In the genomic region with DNA sequence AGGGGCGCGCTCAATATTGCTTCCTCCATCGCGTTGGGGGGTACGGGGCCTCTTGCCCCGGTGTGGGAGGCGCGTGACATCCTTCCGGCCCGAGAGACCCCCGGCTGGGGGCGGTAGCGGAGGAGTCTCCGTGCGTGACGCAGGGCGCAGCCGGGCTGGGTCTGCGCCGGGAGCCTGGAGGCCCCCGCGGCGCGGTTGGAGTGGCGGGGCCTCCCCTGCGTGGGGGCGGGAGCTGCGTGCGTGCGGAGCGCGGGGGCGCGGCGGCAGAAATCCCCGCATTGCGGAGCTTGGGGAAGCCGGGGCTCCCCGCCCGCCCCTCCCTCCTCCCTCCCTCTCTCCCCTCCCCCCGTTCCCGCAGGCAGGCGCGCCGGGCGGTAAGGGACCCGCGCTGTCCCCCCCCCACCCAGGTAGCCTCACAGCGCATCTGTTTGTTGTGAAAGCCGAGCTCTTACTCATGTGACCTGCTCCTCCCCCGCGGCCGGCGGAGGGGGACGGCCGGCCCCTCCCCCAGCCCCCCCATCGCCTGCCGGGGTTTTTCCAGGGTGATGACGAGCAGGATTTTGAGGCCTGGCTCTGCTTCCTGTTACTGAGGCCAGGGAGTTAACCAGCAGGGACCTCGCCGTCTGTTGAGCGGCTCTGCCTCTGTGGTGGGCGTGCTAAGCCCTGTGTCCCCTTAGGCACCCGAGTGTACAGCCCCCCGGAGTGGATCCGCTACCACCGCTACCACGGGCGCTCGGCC, we compare ENCODE assay signal across 8 cellular contexts. TPM values are rescaled to one million over a fixed set of nuclear protein-coding genes. Genes with fewer than 3 reads are reported as not detected.
DNase-seq lines count a peak whose midpoint lies in the region; ATAC-seq lines count a peak whose summit lies in the region.

No MANE protein-coding gene starts in this region.

- DNase-seq in NCI-H2029 (lab: John Stamatoyannopoulos, UW) (peak; percentile 63), NCI-H2029 treated with DMSO at 0.1 percent for 48 hours (lab: John Stamatoyannopoulos, UW) (no peak), NCI-H2227 treated with DMSO at 0.1 percent for 48 hours (lab: John Stamatoyannopoulos, UW) (peak; percentile 19)
- DNase-seq in activated CD4-positive, alpha-beta T cell treated with anti-CD3 and anti-CD28 coated beads, Interleukin-2, amount 10 ng/mL, durations not matched to agents 7 days and 5 days, result peak; percentile 65
- DNase-seq in stimulated activated CD4-positive, alpha-beta T cell treated with anti-CD3 and anti-CD28 coated beads, Interleukin-15, amount 100 ng/mL, for 24 hours, result peak; percentile 92

- H3K27me3 ChIP-seq in layer of hippocampus (ENCODE audit: control insufficient read depth, insufficient read depth, low read length), result no peaks in the 10 kb centered on the region

- H3K27ac Mint-ChIP-seq in activated CD4-positive, alpha-beta T cell treated with anti-CD3 and anti-CD28 coated beads, Interleukin-2, amount 10 ng/mL, durations not matched to agents 7 days and 5 days, result peak overlapping the region; percentile 88

- CTCF ChIA-PET in activated CD4-positive, alpha-beta T cell treated with anti-CD3 and anti-CD28 coated beads, Interleukin-2, amount 10 ng/mL, durations not matched to agents 7 days and 5 days (lab: Charles Lee), result interaction anchor here (0.5 to 1.8 kb wide), 5 partner anchors 26 to 228 kb away, joined by 3 to 4 read pairs (median 3); no protein-coding TSS in a partner anchor

- ATAC-seq in GM19328 (IDR thresholded peaks at IDR 0.05; ENCODE audit: unreplicated experiment), result no peak

- H3K4me3 Mint-ChIP-seq in activated CD4-positive, alpha-beta T cell treated with anti-CD3 and anti-CD28 coated beads, Interleukin-2, amount 10 ng/mL, durations not matched to agents 7 days and 5 days, result peak overlapping the region; percentile 90

- H3K9me3 Mint-ChIP-seq in activated CD4-positive, alpha-beta T cell treated with anti-CD3 and anti-CD28 coated beads, Interleukin-2, amount 10 ng/mL, durations not matched to agents 7 days and 5 days, result no peaks in the 10 kb centered on the region

- POLR2A ChIA-PET in activated CD4-positive, alpha-beta T cell treated with anti-CD3 and anti-CD28 coated beads, Interleukin-2, amount 10 ng/mL, durations not matched to agents 7 days and 5 days (lab: Charles Lee), result interaction anchor here (1.3 kb wide), 1 partner anchor 26 kb away, joined by 5 read pairs; no protein-coding TSS in a partner anchor

- H3K27me3 Mint-ChIP-seq in activated CD4-positive, alpha-beta T cell treated with anti-CD3 and anti-CD28 coated beads, Interleukin-2, amount 10 ng/mL, durations not matched to agents 7 days and 5 days, result no peaks in the 10 kb centered on the region

- H3K4me1 Mint-ChIP-seq in activated CD4-positive, alpha-beta T cell treated with anti-CD3 and anti-CD28 coated beads, Interleukin-2, amount 10 ng/mL, durations not matched to agents 7 days and 5 days, result peaks cover 24% of the 10 kb centered on the region

- H3K27ac ChIP-seq in cingulate gyrus (ENCODE audit: low read depth, low read length) (peak overlapping the region; percentile 88), layer of hippocampus (ENCODE audit: low read depth, low read length) (peak overlapping the region; percentile 83)

- peaks cover 22% of the 10 kb centered on the region for H3K36me3 Mint-ChIP-seq in activated CD4-positive, alpha-beta T cell treated with anti-CD3 and anti-CD28 coated beads, Interleukin-2, amount 10 ng/mL, durations not matched to agents 7 days and 5 days (ENCODE audit: low read depth)

RNA-seq across cellular contexts. Expression of a gene that starts 1.6 kb away (rescaled TPM):
- 10 to 100 TPM; 39.7 to 44.7 TPM for total RNA-seq in activated CD4-positive, alpha-beta T cell treated with anti-CD3 and anti-CD28 coated beads, Interleukin-2, amount 10 ng/mL, durations not matched to agents 7 days and 5 days

RNA-seq across cellular contexts. Expression of a gene that starts 43.7 kb away (rescaled TPM):
- 10 to 100 TPM; 42.4 to 47.9 TPM for total RNA-seq in activated CD4-positive, alpha-beta T cell treated with anti-CD3 and anti-CD28 coated beads, Interleukin-2, amount 10 ng/mL, durations not matched to agents 7 days and 5 days

RNA-seq across cellular contexts. Expression of a gene that starts 43.9 kb away (rescaled TPM):
- total RNA-seq in activated CD4-positive, alpha-beta T cell treated with anti-CD3 and anti-CD28 coated beads, Interleukin-2, amount 10 ng/mL, durations not matched to agents 7 days and 5 days, result 10 to 100 TPM; 21.4 to 28.5 TPM

RNA-seq across cellular contexts. Expression of a gene that starts 50.4 kb away (rescaled TPM):
- not detected for total RNA-seq in activated CD4-positive, alpha-beta T cell treated with anti-CD3 and anti-CD28 coated beads, Interleukin-2, amount 10 ng/mL, durations not matched to agents 7 days and 5 days
